In genomic region chr22:26304730-26305129, GRCh38 we compare ENCODE assay signal across 29 cellular contexts.
"Had no signal": no experiment of that assay in that cellular context is flagged by ENCODE, and none has a peak within 500 bp of the region (broad histone marks: within the 10 kb centered on the region; RNA-seq: fewer than 3 reads in every experiment).

No MANE protein-coding gene starts in this region.

- H3K4me3 ChIP-seq: neural progenitor cell, ovary, psoas muscle, skin epidermis, smooth muscle cell, spleen, suprapubic skin, testis, tibial artery, transverse colon, upper lobe of left lung, uterus had no signal

- H3K9me3 ChIP-seq: ovary, psoas muscle, spleen, suprapubic skin, testis, tibial artery, transverse colon, upper lobe of left lung, uterus had no signal

- H3K27me3 ChIP-seq: ovary, testis, upper lobe of left lung, uterus had no signal

- DNase-seq: naive thymus-derived CD4-positive, alpha-beta T cell; natural killer cell; occipital lobe; ovary; posterior cingulate gyrus; psoas muscle; right cardiac atrium; spleen; stimulated activated CD4-positive, alpha-beta T cell treated with anti-CD3 and anti-CD28 coated beads, Interleukin-12 subunit alpha, Interleukin-12 subunit beta, amount 100 ng/mL, for 4 hours; stimulated activated CD4-positive, alpha-beta T cell treated with anti-CD3 and anti-CD28 coated beads, Interleukin-1b, Interleukin-23, amount 100 ng/mL, for 48 hours; stimulated activated CD4-positive, alpha-beta T cell treated with anti-CD3 and anti-CD28 coated beads, Interleukin-4, amount 100 ng/mL, for 1 hour; stimulated activated CD4-positive, alpha-beta T cell treated with anti-CD3 and anti-CD28 coated beads, Interleukin-4, amount 100 ng/mL, for 4 hours; stimulated activated CD8-positive, alpha-beta memory T cell treated with anti-CD3 and anti-CD28 coated beads, Interleukin-4, amount 100 ng/mL, for 48 hours; stimulated activated naive CD4-positive, alpha-beta T cell; stimulated activated naive CD8-positive, alpha-beta T cell treated with anti-CD3 and anti-CD28 coated beads, Interleukin-15, amount 100 ng/mL, for 72 hours; stimulated activated naive CD8-positive, alpha-beta T cell treated with anti-CD3 and anti-CD28 coated beads, Interleukin-15, Interleukin-2, amounts not matched to agents 100 U/mL and 50 U/mL, for 24 hours; substantia nigra; testis; tibial artery; transverse colon; upper lobe of left lung; uterus had no signal

- H2AFZ ChIP-seq: neural progenitor cell, parathyroid adenoma had no signal

- H3K4me2 ChIP-seq: neural progenitor cell, smooth muscle cell had no signal

- H3K4me1 ChIP-seq: neural progenitor cell, parathyroid adenoma, psoas muscle, spleen, suprapubic skin, testis, tibial artery, transverse colon, upper lobe of left lung, uterus had no signal

- H3K36me3 ChIP-seq: neural progenitor cell, ovary, spleen, suprapubic skin, tibial artery, transverse colon, upper lobe of left lung, uterus had no signal

- H3K9ac ChIP-seq: neural progenitor cell, parathyroid adenoma had no signal

- H3K79me2 ChIP-seq: parathyroid adenoma had no signal

- ATAC-seq: naive thymus-derived CD4-positive, alpha-beta T cell; natural killer cell; psoas muscle; right cardiac atrium; sciatic nerve; stimulated activated memory B cell treated with anti-CD40 and anti-IgM and Interleukin-4, amounts not matched to agents 10 μg/mL and 1 μg/mL and 100 μg/mL, for 72 hours; stimulated activated naive CD8-positive, alpha-beta T cell treated with anti-CD3 and anti-CD28 coated beads, Interleukin-15, amount 100 ng/mL, for 72 hours; stimulated activated naive CD8-positive, alpha-beta T cell treated with anti-CD3 and anti-CD28 coated beads, Interleukin-15, Interleukin-2, amounts not matched to agents 100 U/mL and 50 U/mL, for 24 hours had no signal

- H3K27ac ChIP-seq: neural progenitor cell, ovary, parathyroid adenoma, psoas muscle, skin epidermis, spleen, suprapubic skin, testis, tibial artery, transverse colon, upper lobe of left lung, uterus had no signal
